Comparison of ENCODE assay signal across 8 cellular contexts in the genomic region with DNA sequence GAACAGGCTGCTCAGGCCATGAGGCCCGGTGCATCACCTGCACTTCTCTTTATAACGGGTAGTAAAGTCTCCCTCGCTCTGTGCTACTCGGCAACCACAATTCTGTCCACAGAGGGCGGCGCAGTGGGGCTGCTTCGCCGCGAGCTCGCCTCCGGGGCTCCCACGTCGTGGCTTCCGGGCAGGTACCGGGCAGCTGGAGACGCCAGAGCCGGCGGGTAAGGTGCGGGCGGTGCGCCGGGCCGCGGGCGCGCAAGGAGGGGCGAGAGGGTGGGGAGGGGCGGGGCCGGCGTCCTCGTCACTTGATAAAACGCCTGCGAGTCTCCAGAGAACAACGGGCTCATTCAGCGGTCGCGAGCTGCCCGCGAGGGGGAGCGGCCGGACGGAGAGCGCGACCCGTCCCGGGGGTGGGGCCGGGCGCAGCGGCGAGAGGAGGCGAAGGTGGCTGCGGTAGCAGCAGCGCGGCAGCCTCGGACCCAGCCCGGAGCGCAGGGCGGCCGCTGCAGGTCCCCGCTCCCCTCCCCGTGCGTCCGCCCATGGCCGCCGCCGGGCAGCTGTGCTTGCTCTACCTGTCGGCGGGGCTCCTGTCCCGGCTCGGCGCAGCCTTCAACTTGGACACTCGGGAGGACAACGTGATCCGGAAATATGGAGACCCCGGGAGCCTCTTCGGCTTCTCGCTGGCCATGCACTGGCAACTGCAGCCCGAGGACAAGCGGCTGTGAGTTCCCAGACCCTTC. TPM values are rescaled to one million over a fixed set of nuclear protein-coding genes. Genes with fewer than 3 reads are reported as not detected.
DNase-seq lines count a peak whose midpoint lies in the region; ATAC-seq and TF ChIP-seq lines count a peak whose summit lies in the region.

Gene ITGA6, plus strand, starts transcription at position 331 of the 734 bp plus-strand sequence.

- TF ChIP-seq CTCF in gastroesophageal sphincter (IDR thresholded peaks at IDR 0.05): peak in 1 of 4 experiments; percentile 30

- no peak within 1 kb of the TSS for H2BK12ac ChIP-seq in neuronal stem cell (ENCODE audit: low read length)

- H3K4ac ChIP-seq in neuronal stem cell (ENCODE audit: low read length): no peak within 1 kb of the TSS

- peak within 1 kb of the TSS; percentile 53 for H2AK5ac ChIP-seq in neuronal stem cell (ENCODE audit: low read depth, low read length)

- H2BK15ac ChIP-seq in neuronal stem cell (ENCODE audit: low read length): peak within 1 kb of the TSS; percentile 88

- no peak within 1 kb of the TSS for H2BK5ac ChIP-seq in neuronal stem cell (ENCODE audit: low read length)

- peaks cover 0 to 22% (median 3%) of the 10 kb centered on the region in 3 donors for H3K4me1 ChIP-seq in gastroesophageal sphincter
- peaks cover 6 to 10% of the 10 kb centered on the region in 2 donors for H3K4me1 ChIP-seq in neuronal stem cell (ENCODE audit: control insufficient read depth in 2 of 2, insufficient read depth in 1 of 2, low read depth in 1 of 2, low read length in 2 of 2)
- peaks cover 6% of the 10 kb centered on the region for H3K4me1 ChIP-seq in stomach smooth muscle (ENCODE audit: control insufficient read depth, insufficient read depth, low read length)

- H3K18ac ChIP-seq in neuronal stem cell (ENCODE audit: low read length): peak within 1 kb of the TSS; percentile 97

- peak within 1 kb of the TSS in 3 of 4 donors; percentile 74 to 83 (median 79) for H3K27ac ChIP-seq in gastroesophageal sphincter
- peak within 1 kb of the TSS; percentile 49 for H3K27ac ChIP-seq in neuronal stem cell (replicated peaks; ENCODE audit: low read length)
- H3K27ac ChIP-seq in stomach smooth muscle (ENCODE audit: low read length): no peak within 1 kb of the TSS

- TF ChIP-seq EP300 in gastroesophageal sphincter (IDR thresholded peaks at IDR 0.05): no peak

- H4K8ac ChIP-seq in neuronal stem cell (ENCODE audit: low read depth, low read length): peak within 1 kb of the TSS; percentile 68

- H4K91ac ChIP-seq in neuronal stem cell (ENCODE audit: low read depth, low read length, poor library complexity): no peak within 1 kb of the TSS

- DNase-seq in EH (ENCODE audit: low read depth) (peak; percentile 73), KG1 (lab: John Stamatoyannopoulos, UW) (peak; percentile 66), SK-N-DZ (ENCODE audit: low spot score) (peak; percentile 49), neuronal stem cell (ENCODE audit: low spot score) (peak; percentile 80), OCI-M2 (lab: John Stamatoyannopoulos, UW; ENCODE audit: unreplicated experiment) (no peak)
- peak; percentile 79 for DNase-seq in activated naive CD4-positive, alpha-beta T cell treated with Interleukin-2 at 50 U/mL for 16 hours

- ATAC-seq in gastroesophageal sphincter: peak; percentile 70

- H2AFZ ChIP-seq in neuronal stem cell (ENCODE audit: low read length): peak within 1 kb of the TSS; percentile 96

- peaks cover 52% of the 10 kb centered on the region for H3K27me3 ChIP-seq in gastroesophageal sphincter
- H3K27me3 ChIP-seq in neuronal stem cell (ENCODE audit: control insufficient read depth in 3 of 3, insufficient read depth in 3 of 3, low read depth in 1 of 3, low read length in 3 of 3): peaks cover 0 to 23% (median 4%) of the 10 kb centered on the region in 3 experiments
- peaks cover 17% of the 10 kb centered on the region in 2 donors for H3K27me3 ChIP-seq in stomach smooth muscle (ENCODE audit: control insufficient read depth in 1 of 2, insufficient read depth in 2 of 2, low read length in 2 of 2)

- H3K4me3 ChIP-seq in gastroesophageal sphincter (peak within 1 kb of the TSS; percentile 60 to 76), neuronal stem cell (ENCODE audit: low read length in 2 of 2) (peak within 1 kb of the TSS; percentile 76 to 89), stomach smooth muscle (ENCODE audit: low read length in 2 of 2) (peak within 1 kb of the TSS; percentile 58 to 76)

- peak within 1 kb of the TSS; percentile 76 for H3K23ac ChIP-seq in neuronal stem cell (ENCODE audit: low read depth, low read length, poor library complexity)

- H2BK120ac ChIP-seq in neuronal stem cell (ENCODE audit: low read depth, low read length): peak within 1 kb of the TSS; percentile 88

- H3K9ac ChIP-seq in neuronal stem cell (ENCODE audit: low read depth, low read length, poor library complexity) (peak within 1 kb of the TSS; percentile 84), stomach smooth muscle (ENCODE audit: low read length in 2 of 2) (peak within 1 kb of the TSS in 1 of 2 donors; percentile 24)

- H3K9me3 ChIP-seq in gastroesophageal sphincter (no peaks in the 10 kb centered on the region), neuronal stem cell (replicated peaks in 1 of 2; ENCODE audit: control insufficient read depth in 2 of 2, insufficient read depth in 1 of 2, low read depth in 1 of 2, low read length in 2 of 2) (no peaks in the 10 kb centered on the region), stomach smooth muscle (ENCODE audit: control insufficient read depth in 2 of 2, low read length in 2 of 2) (no peaks in the 10 kb centered on the region)

- peak; percentile 23 to 35 for TF ChIP-seq POLR2A in gastroesophageal sphincter (IDR thresholded peaks at IDR 0.05)

- peak within 1 kb of the TSS; percentile 81 for H3K4me2 ChIP-seq in neuronal stem cell (ENCODE audit: insufficient read depth, low read length, poor library complexity, severe bottlenecking)

- no peaks in the 10 kb centered on the region for H3K79me1 ChIP-seq in neuronal stem cell (ENCODE audit: low read depth, low read length)

- no CpG with 5 or more reads among the region's 79 CpGs for WGBS in gastroesophageal sphincter (ENCODE audit: low coverage in 1 of 2), 2 donors
- no CpG with 5 or more reads among the region's 79 CpGs for WGBS in neuronal stem cell (ENCODE audit: extremely low coverage in 2 of 2, insufficient read length in 2 of 2, insufficient replicate concordance in 1 of 2), 2 donors

- H3K36me3 ChIP-seq in gastroesophageal sphincter (no peaks in the 10 kb centered on the region), neuronal stem cell (replicated peaks in 1 of 2; ENCODE audit: control insufficient read depth in 2 of 2, insufficient read depth in 2 of 2, low read length in 2 of 2) (no peaks in the 10 kb centered on the region), stomach smooth muscle (ENCODE audit: control insufficient read depth in 2 of 2, insufficient read depth in 2 of 2, low read length in 2 of 2) (no peaks in the 10 kb centered on the region)

- H3K14ac ChIP-seq in neuronal stem cell (ENCODE audit: low read length): peak within 1 kb of the TSS; percentile 31

RNA-seq across cellular contexts. Expression of gene ITGA6, which starts in this region (rescaled TPM):
- polyA plus RNA-seq in SK-N-DZ (2014; cell fraction: cytosol; rRNA removed): 0.03 and 0.18 TPM in 2 replicates
- polyA plus RNA-seq in SK-N-DZ (2014; cell fraction: nucleus; rRNA removed): 0.28 and 0.31 TPM in 2 replicates
- total RNA-seq in gastroesophageal sphincter: 10 to 100 TPM; 32.5 to 62.2 (median 48.7) TPM
- polyA plus RNA-seq in neuronal stem cell (2013, experiment 1 of 2): 18.3 TPM
- polyA plus RNA-seq in neuronal stem cell (2013, experiment 2 of 2): 18.0 TPM
